1 cellular context compared by ENCODE assay signal in genomic region chr9:135338546-135338945, GRCh38.
TF ChIP-seq lines count a peak whose summit lies in the region.

No MANE protein-coding gene starts in this region.

TF ChIP-seq in SK-N-SH treated with all-trans-retinoic acid at 6 μM for 48 hours, 23 proteins besides CTCF, POLR2A, EP300 and RAD21 (continued from another document):
- TF ChIP-seq, protein P1, sequence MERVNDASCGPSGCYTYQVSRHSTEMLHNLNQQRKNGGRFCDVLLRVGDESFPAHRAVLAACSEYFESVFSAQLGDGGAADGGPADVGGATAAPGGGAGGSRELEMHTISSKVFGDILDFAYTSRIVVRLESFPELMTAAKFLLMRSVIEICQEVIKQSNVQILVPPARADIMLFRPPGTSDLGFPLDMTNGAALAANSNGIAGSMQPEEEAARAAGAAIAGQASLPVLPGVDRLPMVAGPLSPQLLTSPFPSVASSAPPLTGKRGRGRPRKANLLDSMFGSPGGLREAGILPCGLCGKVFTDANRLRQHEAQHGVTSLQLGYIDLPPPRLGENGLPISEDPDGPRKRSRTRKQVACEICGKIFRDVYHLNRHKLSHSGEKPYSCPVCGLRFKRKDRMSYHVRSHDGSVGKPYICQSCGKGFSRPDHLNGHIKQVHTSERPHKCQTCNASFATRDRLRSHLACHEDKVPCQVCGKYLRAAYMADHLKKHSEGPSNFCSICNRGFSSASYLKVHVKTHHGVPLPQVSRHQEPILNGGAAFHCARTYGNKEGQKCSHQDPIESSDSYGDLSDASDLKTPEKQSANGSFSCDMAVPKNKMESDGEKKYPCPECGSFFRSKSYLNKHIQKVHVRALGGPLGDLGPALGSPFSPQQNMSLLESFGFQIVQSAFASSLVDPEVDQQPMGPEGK (CRISPR knock-in tag; IDR thresholded peaks at IDR 0.05; ENCODE audit: borderline replicate concordance): no peak
